ENCODE assay signal across 8 cellular contexts in the genomic region with DNA sequence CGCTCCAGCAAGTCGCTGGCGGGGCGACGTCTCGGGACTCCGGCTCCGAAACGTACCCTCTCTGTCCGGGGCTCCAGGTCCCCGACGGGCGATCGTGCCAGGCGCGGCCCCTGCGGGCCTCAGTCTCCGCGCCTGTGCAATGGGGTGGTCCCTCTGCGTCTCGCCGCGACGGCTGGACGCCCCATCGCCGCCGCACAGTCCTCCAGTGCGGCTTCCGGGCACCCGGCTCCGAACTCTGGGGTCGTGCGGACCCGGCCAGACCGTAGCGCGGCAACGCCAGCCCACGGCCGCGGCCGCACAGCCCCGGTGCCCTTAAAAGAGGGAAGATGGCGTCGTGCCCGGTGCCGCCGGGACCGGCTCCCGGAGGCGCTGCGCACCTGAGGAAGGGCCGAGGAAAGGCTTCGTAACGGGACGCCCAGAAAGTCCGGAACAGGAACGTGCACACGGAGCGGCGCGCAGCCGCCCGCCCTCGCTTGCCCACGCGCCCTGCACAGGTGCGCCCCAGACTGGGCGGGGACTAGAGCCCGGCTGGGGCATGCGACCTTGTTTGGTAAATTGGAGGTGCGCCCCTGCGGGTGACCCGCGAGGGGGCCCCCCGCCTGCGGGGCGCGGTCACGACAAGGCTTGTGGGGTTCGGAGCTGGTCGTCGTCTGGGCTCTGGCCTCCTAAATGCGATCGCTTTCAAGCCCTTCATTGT. TPM values are rescaled to one million over a fixed set of nuclear protein-coding genes. Genes with fewer than 3 reads are reported as not detected.
DNase-seq lines count a peak whose midpoint lies in the region; ATAC-seq and TF ChIP-seq lines count a peak whose summit lies in the region.

No MANE protein-coding gene starts in this region.

- no peak for ATAC-seq in HG02588 (IDR thresholded peaks at IDR 0.05; ENCODE audit: unreplicated experiment)

- H4K20me1 ChIP-seq in Karpas-422 (ENCODE audit: insufficient read depth, low read depth, low read length): no peaks in the 10 kb centered on the region

- 0 out of 2 replicates have a peak overlapping the region, but pooled peaks have one; percentile 31 for H2AFZ ChIP-seq in Karpas-422 (ENCODE audit: low read length)

- H3K27ac ChIP-seq in Karpas-422 (ENCODE audit: low read length): no peak overlapping the region

- H3K27me3 ChIP-seq in Karpas-422 (ENCODE audit: low read length): no peaks in the 10 kb centered on the region

- no peaks in the 10 kb centered on the region for H3K9me3 Mint-ChIP-seq in osteocyte (ENCODE audit: unreplicated experiment)

- H3K27ac Mint-ChIP-seq in osteocyte (ENCODE audit: unreplicated experiment): no peak overlapping the region

- no peak for DNase-seq in GM12864 (ENCODE audit: low read depth)
- no peak for DNase-seq in Karpas-422
- DNase-seq in activated CD8-positive, alpha-beta memory T cell treated with anti-CD3 and anti-CD28 coated beads, Interleukin-2, amount 50 U/mL, for 4 hours: peak; percentile 62
- no peak for DNase-seq in fibroblast of mammary gland (ENCODE audit: low read depth)
- DNase-seq in osteocyte (ENCODE audit: extremely low spot score, unreplicated experiment): no peak
- no peak for DNase-seq in NK-92 (lab: John Stamatoyannopoulos, UW; ENCODE audit: unreplicated experiment)
- no peak for DNase-seq in middle frontal gyrus (ENCODE audit: extremely low spot score, low spot score)

- peaks cover 20% of the 10 kb centered on the region for H3K4me1 ChIP-seq in Karpas-422 (ENCODE audit: low read length)

- H3K27me3 Mint-ChIP-seq in osteocyte (ENCODE audit: unreplicated experiment): peaks cover 39% of the 10 kb centered on the region

- peaks cover 4% of the 10 kb centered on the region for H3K4me1 Mint-ChIP-seq in osteocyte (ENCODE audit: unreplicated experiment)

- H3K4me3 ChIP-seq in GM12864 (ENCODE audit: low read depth, low read length) (peak overlapping the region; percentile 85), Karpas-422 (ENCODE audit: low read length) (peak overlapping the region; percentile 49; the same call in 1 of the 2 replicates), fibroblast of mammary gland (ENCODE audit: control insufficient read depth, low read depth, low read length) (peak overlapping the region; percentile 13)

- H3K9me3 ChIP-seq in Karpas-422 (ENCODE audit: low read length): no peaks in the 10 kb centered on the region

- H3K9ac ChIP-seq in Karpas-422 (ENCODE audit: low read length): peak overlapping the region; percentile 29; the same call in 1 of the 2 replicates

- peak overlapping the region; percentile 59 for H3K4me2 ChIP-seq in Karpas-422 (ENCODE audit: low read depth, low read length, poor library complexity, severe bottlenecking)

- H3K79me2 ChIP-seq in Karpas-422 (ENCODE audit: low read length): no peaks in the 10 kb centered on the region

- peak overlapping the region; percentile 52 for H3K4me3 Mint-ChIP-seq in osteocyte (ENCODE audit: unreplicated experiment)

- H3K36me3 ChIP-seq in Karpas-422 (ENCODE audit: insufficient read depth, low read length): no peaks in the 10 kb centered on the region

- peak; percentile 14 for TF ChIP-seq CTCF in GM12864 (IDR thresholded peaks at IDR 0.05; ENCODE audit: low read depth, low read length, missing control alignments)
- TF ChIP-seq CTCF in fibroblast of mammary gland (conservative IDR thresholded peaks at IDR 0.05; ENCODE audit: control insufficient read depth, insufficient read depth, low read depth, low read length): no peak
- TF ChIP-seq CTCF in osteocyte (IDR thresholded peaks at IDR 0.05): no peak

- no peaks in the 10 kb centered on the region for H3K36me3 Mint-ChIP-seq in osteocyte (ENCODE audit: unreplicated experiment)

- H3K9me2 ChIP-seq in Karpas-422 (replicated peaks; ENCODE audit: insufficient read depth, low read length): no peaks in the 10 kb centered on the region

RNA-seq across cellular contexts. Expression of gene BIK, which starts 0.5 kb away (rescaled TPM):
- total RNA-seq in Karpas-422 (2014; rRNA removed; shearing (Covaris generic); ENCODE audit: low replicate concordance): 0.71 TPM in 1 of 2 replicates, not detected in the other
- total RNA-seq in osteocyte: not detected in 2 replicates

RNA-seq across cellular contexts. Expression of gene TTLL1, which starts 21.9 kb away (rescaled TPM):
- total RNA-seq in Karpas-422 (2014; rRNA removed; shearing (Covaris generic); ENCODE audit: low replicate concordance): 0.97 and 1.1 TPM in 2 replicates
- 16.5 and 21.5 TPM in 2 replicates for total RNA-seq in osteocyte

RNA-seq across cellular contexts. Expression of gene MCAT, which starts 32.1 kb away (rescaled TPM):
- total RNA-seq in Karpas-422 (2014; rRNA removed; shearing (Covaris generic); ENCODE audit: low replicate concordance): 15.0 and 29.5 TPM in 2 replicates
- total RNA-seq in osteocyte: 16.5 and 16.6 TPM in 2 replicates

RNA-seq across cellular contexts. Expression of gene TSPO, which starts 40.3 kb away (rescaled TPM):
- total RNA-seq in Karpas-422 (2014; rRNA removed; shearing (Covaris generic); ENCODE audit: low replicate concordance): 0.54 and 3.8 TPM in 2 replicates
- total RNA-seq in osteocyte: 70.6 and 73.3 TPM in 2 replicates

Comparison
In these comparisons a context has a peak if more than half of its experiments do, and no peak if none do; other contexts are left out.
1. H3K4me3 ChIP-seq: peak in every context shown above with its lines; median percentile 85 in GM12864; 49 in Karpas-422; 13 in fibroblast of mammary gland.